Comparison of ENCODE assay signal across 1 cellular context in the genomic region with DNA sequence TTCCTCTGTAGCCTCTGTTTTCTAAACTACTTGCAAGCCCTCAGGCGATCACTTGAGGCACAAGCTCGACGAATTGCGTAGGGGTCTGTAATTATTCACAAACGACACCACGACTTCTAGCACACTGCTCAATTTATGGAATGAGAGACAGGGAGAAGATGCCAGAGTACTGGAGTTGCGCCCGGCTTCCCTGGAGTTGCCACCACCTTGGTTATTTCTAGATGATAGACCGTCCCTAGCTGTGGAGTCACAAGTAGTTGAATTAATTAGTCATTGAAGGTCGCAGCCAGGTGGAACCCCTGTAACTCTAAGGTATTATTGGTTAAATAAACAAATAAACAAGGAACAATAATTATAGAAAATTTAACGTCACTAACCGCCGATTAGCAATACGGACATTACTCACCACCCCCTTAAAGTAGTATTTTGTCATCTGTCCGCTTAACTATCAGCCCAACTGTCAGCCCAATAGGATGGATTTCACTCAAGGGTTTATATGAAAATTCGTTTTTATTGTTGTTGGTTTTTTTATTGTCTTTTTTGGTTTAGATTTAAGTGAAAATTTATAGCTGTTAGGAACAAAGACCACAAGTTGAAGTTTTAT.
TF ChIP-seq lines count a peak whose summit lies in the region.

No MANE protein-coding gene starts in this region.

TF ChIP-seq in K562, 482 proteins besides CTCF, POLR2A, EP300 and RAD21 (continued from another document):
- TF ChIP-seq, protein P1, sequence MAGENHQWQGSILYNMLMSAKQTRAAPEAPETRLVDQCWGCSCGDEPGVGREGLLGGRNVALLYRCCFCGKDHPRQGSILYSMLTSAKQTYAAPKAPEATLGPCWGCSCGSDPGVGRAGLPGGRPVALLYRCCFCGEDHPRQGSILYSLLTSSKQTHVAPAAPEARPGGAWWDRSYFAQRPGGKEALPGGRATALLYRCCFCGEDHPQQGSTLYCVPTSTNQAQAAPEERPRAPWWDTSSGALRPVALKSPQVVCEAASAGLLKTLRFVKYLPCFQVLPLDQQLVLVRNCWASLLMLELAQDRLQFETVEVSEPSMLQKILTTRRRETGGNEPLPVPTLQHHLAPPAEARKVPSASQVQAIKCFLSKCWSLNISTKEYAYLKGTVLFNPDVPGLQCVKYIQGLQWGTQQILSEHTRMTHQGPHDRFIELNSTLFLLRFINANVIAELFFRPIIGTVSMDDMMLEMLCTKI (IDR thresholded peaks at IDR 0.05; ENCODE audit: partially characterized antibody) = no peak
- TF ChIP-seq KAT2B (IDR thresholded peaks at IDR 0.05; ENCODE audit: low read depth, low read length) (no peak), CREB3L1 (IDR thresholded peaks at IDR 0.05; ENCODE audit: borderline replicate concordance, low read depth) (peak; percentile 64), CEBPG (CRISPR knock-in tag; IDR thresholded peaks at IDR 0.05) (no peak; the same call in 1 of the 2 replicates), CEBPG (tag; conservative IDR thresholded peaks at IDR 0.05 in 1 of 2, IDR thresholded peaks at IDR 0.05 in 1 of 2) (peak in 1 of 2 experiments; percentile 32; a peak in 1 of 4 replicates), ETS2 (tag; IDR thresholded peaks at IDR 0.05; ENCODE audit: borderline replicate concordance, poor library complexity, severe bottlenecking) (no peak)
